Comparison of ENCODE assay signal across 8 cellular contexts in the genomic region with DNA sequence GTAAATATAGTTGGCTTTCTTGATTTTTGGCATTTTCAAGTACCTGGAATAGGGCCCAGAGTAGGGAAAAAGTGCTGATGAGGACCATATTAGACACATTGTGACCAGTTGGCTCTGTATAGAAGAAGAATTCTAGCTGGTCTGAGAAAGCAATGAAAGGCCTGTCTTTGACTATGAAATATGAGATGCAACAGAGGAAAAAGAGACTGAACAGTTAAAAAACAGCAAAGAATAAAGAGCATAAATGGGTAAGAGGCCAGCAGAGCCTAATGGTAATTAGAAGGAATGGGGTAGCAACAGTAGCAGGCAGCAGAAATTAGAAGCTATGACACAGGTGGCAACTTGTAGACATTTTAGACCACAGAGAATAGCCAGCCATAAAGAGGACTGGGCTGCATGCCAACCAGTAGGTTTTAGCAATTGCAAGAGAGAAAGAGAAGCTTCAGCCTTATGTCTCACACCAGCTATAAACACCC.
A peak's percentile ranks its signal among the peaks of the same experiment; 100 is the strongest.
DNase-seq lines count a peak whose midpoint lies in the region; ATAC-seq, FAIRE-seq and TF ChIP-seq lines count a peak whose summit lies in the region.

No MANE protein-coding gene starts in this region.

- H3K27me3 Mint-ChIP-seq in dendritic cell treated with granulocyte-macrophage colony-stimulating factor and Interleukin-4, amounts not matched to agents 40 ng/mL and 50 ng/mL, for 4 days: no peaks in the 10 kb centered on the region
- H3K27me3 Mint-ChIP-seq in T-helper 17 cell: no peaks in the 10 kb centered on the region

- intact Hi-C loops in dendritic cell treated with granulocyte-macrophage colony-stimulating factor and Interleukin-4, amounts not matched to agents 40 ng/mL and 50 ng/mL, for 4 days (cut with micrococcal nuclease): no loop called here

- H3K9me3 ChIP-seq in T-helper 17 cell (ENCODE audit: control insufficient read depth, low read length, poor library complexity, severe bottlenecking): no peaks in the 10 kb centered on the region

- ATAC-seq in HG03108 (IDR thresholded peaks at IDR 0.05; ENCODE audit: unreplicated experiment) (peak; percentile 87), T-helper 17 cell (no peak)

- H3K4me1 Mint-ChIP-seq in dendritic cell treated with granulocyte-macrophage colony-stimulating factor and Interleukin-4, amounts not matched to agents 40 ng/mL and 50 ng/mL, for 4 days (ENCODE audit: low read depth): peaks cover 23% of the 10 kb centered on the region
- H3K4me1 Mint-ChIP-seq in T-helper 17 cell: peaks cover 11% of the 10 kb centered on the region

- H3K27ac Mint-ChIP-seq in dendritic cell treated with granulocyte-macrophage colony-stimulating factor and Interleukin-4, amounts not matched to agents 40 ng/mL and 50 ng/mL, for 4 days: peak overlapping the region; percentile 4
- H3K27ac Mint-ChIP-seq in T-helper 17 cell: no peak overlapping the region

- no peaks in the 10 kb centered on the region for H3K9me3 Mint-ChIP-seq in dendritic cell treated with granulocyte-macrophage colony-stimulating factor and Interleukin-4, amounts not matched to agents 40 ng/mL and 50 ng/mL, for 4 days

- no peak for FAIRE-seq in D721Med (lab: Jason Lieb, UNC)

- no peak overlapping the region for H3K4me3 Mint-ChIP-seq in dendritic cell treated with granulocyte-macrophage colony-stimulating factor and Interleukin-4, amounts not matched to agents 40 ng/mL and 50 ng/mL, for 4 days
- no peak overlapping the region for H3K4me3 Mint-ChIP-seq in T-helper 17 cell

- no peak for TF ChIP-seq CTCF in D721Med (IDR thresholded peaks at IDR 0.05; ENCODE audit: insufficient read depth, missing control alignments)

- H3K36me3 Mint-ChIP-seq in dendritic cell treated with granulocyte-macrophage colony-stimulating factor and Interleukin-4, amounts not matched to agents 40 ng/mL and 50 ng/mL, for 4 days (ENCODE audit: low read depth): peaks cover 10% of the 10 kb centered on the region
- H3K36me3 Mint-ChIP-seq in T-helper 17 cell (ENCODE audit: low read depth): no peaks in the 10 kb centered on the region

- in situ Hi-C loops in G401 (cut with HindIII; ENCODE audit: low sequenced_read_pairs): no loop called here

- peak; percentile 86 for DNase-seq in G401 (ENCODE audit: low spot score)
- DNase-seq in NCI-H2196 treated with DMSO at 0.1 percent for 48 hours (lab: John Stamatoyannopoulos, UW; ENCODE audit: unreplicated experiment): peak; percentile 88
- DNase-seq in activated effector memory CD4-positive, alpha-beta T cell treated with anti-CD3 and anti-CD28 coated beads, Interleukin-2, amount 50 U/mL, for 16 hours: no peak
- DNase-seq in D721Med (ENCODE audit: insufficient read length, low spot score): no peak
- no peak for DNase-seq in AG08395 (ENCODE audit: low spot score)
- DNase-seq in T-helper 17 cell: no peak

Comparison
In these comparisons a context has a peak if more than half of its experiments do, and no peak if none do; other contexts are left out.
1. DNase-seq: peak in G401 (single experiment) and NCI-H2196 treated with DMSO at 0.1 percent for 48 hours (single experiment); none in activated effector memory CD4-positive, alpha-beta T cell treated with anti-CD3 and anti-CD28 coated beads, Interleukin-2, amount 50 U/mL, for 16 hours (single experiment), D721Med (single experiment), AG08395 (single experiment) and T-helper 17 cell (0 of 3).